Comparison of ENCODE assay signal across 1 cellular context in genomic region chr4:7880681-7881080, GRCh38.
TF ChIP-seq lines count a peak whose summit lies in the region.

No MANE protein-coding gene starts in this region.

TF ChIP-seq in GM23338, 12 proteins besides CTCF, POLR2A, EP300 and RAD21 (continued from another document):
- no peak for TF ChIP-seq REST (IDR thresholded peaks at IDR 0.05; ENCODE audit: unreplicated experiment)
- TF ChIP-seq CREB1 (CRISPR knock-in tag; IDR thresholded peaks at IDR 0.05; ENCODE audit: low read depth), result no peak
- no peak for TF ChIP-seq ETS1 (IDR thresholded peaks at IDR 0.05)
- no peak for TF ChIP-seq JUNB (IDR thresholded peaks at IDR 0.05; ENCODE audit: unreplicated experiment)
- no peak for TF ChIP-seq ZNF331 (CRISPR knock-in tag; IDR thresholded peaks at IDR 0.05; ENCODE audit: low read depth)
- no peak for TF ChIP-seq EZH2phosphoT487 (IDR thresholded peaks at IDR 0.05; ENCODE audit: unreplicated experiment)
- TF ChIP-seq ZNF462 (CRISPR knock-in tag; IDR thresholded peaks at IDR 0.05), result no peak
